24 cellular contexts compared by ENCODE assay signal in the genomic region with DNA sequence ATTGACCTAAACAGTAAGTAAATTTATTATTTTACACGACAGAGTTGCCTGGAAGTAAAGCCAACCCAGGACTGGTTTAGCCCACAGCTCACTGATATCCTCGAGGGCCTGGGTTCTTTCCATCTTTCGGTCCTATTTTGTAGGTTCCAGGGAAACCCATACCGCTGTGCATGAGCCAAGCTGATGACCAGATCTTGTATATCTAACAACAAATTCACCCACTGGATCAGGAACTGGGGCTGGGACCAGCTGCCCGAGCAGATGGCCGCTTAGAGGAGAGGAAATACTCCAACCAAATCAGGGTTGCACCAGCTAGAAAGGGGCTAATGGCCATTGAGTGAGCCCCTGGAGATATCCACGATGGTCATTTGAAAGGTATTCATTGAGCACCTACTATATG.
A peak's percentile ranks its signal among the peaks of the same experiment; 100 is the strongest.
DNase-seq lines count a peak whose midpoint lies in the region; ATAC-seq and TF ChIP-seq lines count a peak whose summit lies in the region.
"Had no signal": no experiment of that assay in that cellular context is flagged by ENCODE, and none has a peak within 500 bp of the region (broad histone marks: within the 10 kb centered on the region; RNA-seq: fewer than 3 reads in every experiment).

No MANE protein-coding gene starts in this region.

- DNase-seq in activated T-cell treated with anti-CD3 and anti-CD28 coated beads, Interleukin-2, amount 50 U/mL, for 24 hours = no peak
- no peak for DNase-seq in activated T-cell treated with anti-CD3 and anti-CD28 coated beads, Interleukin-2, amount 50 U/mL, for 4 hours
- DNase-seq in DMS 273 treated with DMSO at 0.1 percent for 48 hours (lab: John Stamatoyannopoulos, UW) (peak; percentile 6), coronary artery (ENCODE audit: low spot score) (no peak), left ventricle myocardium superior (no peak)
- DNase-seq in stimulated activated effector memory CD8-positive, alpha-beta T cell treated with anti-CD3 and anti-CD28 coated beads, Interleukin-12 subunit alpha, Interleukin-12 subunit beta, amount 100 ng/mL, for 72 hours (ENCODE audit: low spot score in 2 of 2) = no peak
- DNase-seq in activated effector memory CD4-positive, alpha-beta T cell treated with anti-CD3 and anti-CD28 coated beads, Interleukin-2, amount 50 U/mL, for 16 hours = no peak
- DNase-seq: ACHN; activated CD8-positive, alpha-beta memory T cell treated with anti-CD3 and anti-CD28 coated beads for 24 hours; activated T-cell treated with anti-CD3 and anti-CD28 coated beads, Interleukin-2, amount 50 U/mL, for 1 hour; brain microvascular endothelial cell; colonic mucosa; mesendoderm; NCI-H1092; NCI-H187 treated with DMSO at 0.1 percent for 48 hours; NCI-H774; SK-N-SH; WERI-Rb-1 had no signal

- ATAC-seq in activated T-cell treated with anti-CD3 and anti-CD28 coated beads, Interleukin-2, amount 50 U/mL, for 4 hours = no peak
- no peak for ATAC-seq in stimulated activated effector memory CD8-positive, alpha-beta T cell treated with anti-CD3 and anti-CD28 coated beads, Interleukin-12 subunit alpha, Interleukin-12 subunit beta, amount 100 ng/mL, for 72 hours
- no peak for ATAC-seq in left ventricle myocardium superior

- no peak overlapping the region for H3K27ac ChIP-seq in coronary artery
- H3K27ac ChIP-seq: BLaER1 treated with 17β-estradiol and CSF1 and Interleukin-3, amounts not matched to agents 10 nM and 100 nM; brain microvascular endothelial cell; colonic mucosa; foreskin keratinocyte; hepatocyte; thoracic aorta; WERI-Rb-1 had no signal

- peaks cover 87% of the 10 kb centered on the region for H3K4me1 Mint-ChIP-seq in activated T-cell treated with anti-CD3 and anti-CD28 coated beads, Interleukin-2, amount 50 U/mL, for 24 hours (ENCODE audit: low read depth)
- H3K4me1 Mint-ChIP-seq in activated T-cell treated with anti-CD3 and anti-CD28 coated beads, Interleukin-2, amount 50 U/mL, for 4 hours (ENCODE audit: low read depth) = peaks cover 72% of the 10 kb centered on the region
- H3K4me1 Mint-ChIP-seq in activated naive CD8-positive, alpha-beta T cell (ENCODE audit: low read depth) = peaks cover 90% of the 10 kb centered on the region
- H3K4me1 Mint-ChIP-seq in stimulated activated effector memory CD8-positive, alpha-beta T cell treated with anti-CD3 and anti-CD28 coated beads, Interleukin-12 subunit alpha, Interleukin-12 subunit beta, amount 100 ng/mL, for 72 hours = peaks cover 11% of the 10 kb centered on the region

- peaks cover 30% of the 10 kb centered on the region for H3K36me3 Mint-ChIP-seq in activated T-cell treated with anti-CD3 and anti-CD28 coated beads, Interleukin-2, amount 50 U/mL, for 24 hours (ENCODE audit: low read depth)
- H3K36me3 Mint-ChIP-seq in activated T-cell treated with anti-CD3 and anti-CD28 coated beads, Interleukin-2, amount 50 U/mL, for 4 hours (ENCODE audit: insufficient read depth) = peaks cover 9% of the 10 kb centered on the region
- peaks cover 5% of the 10 kb centered on the region for H3K36me3 Mint-ChIP-seq in activated naive CD8-positive, alpha-beta T cell
- no peaks in the 10 kb centered on the region for H3K36me3 Mint-ChIP-seq in stimulated activated effector memory CD8-positive, alpha-beta T cell treated with anti-CD3 and anti-CD28 coated beads, Interleukin-12 subunit alpha, Interleukin-12 subunit beta, amount 100 ng/mL, for 72 hours

- H3K27ac Mint-ChIP-seq in activated T-cell treated with anti-CD3 and anti-CD28 coated beads, Interleukin-2, amount 50 U/mL, for 24 hours = peak overlapping the region; percentile 89
- peak overlapping the region; percentile 97 for H3K27ac Mint-ChIP-seq in activated naive CD8-positive, alpha-beta T cell
- peak overlapping the region; percentile 77 for H3K27ac Mint-ChIP-seq in stimulated activated effector memory CD8-positive, alpha-beta T cell treated with anti-CD3 and anti-CD28 coated beads, Interleukin-12 subunit alpha, Interleukin-12 subunit beta, amount 100 ng/mL, for 72 hours

- peak overlapping the region; percentile 34 for H3K4me3 Mint-ChIP-seq in activated T-cell treated with anti-CD3 and anti-CD28 coated beads, Interleukin-2, amount 50 U/mL, for 24 hours
- H3K4me3 Mint-ChIP-seq in activated T-cell treated with anti-CD3 and anti-CD28 coated beads, Interleukin-2, amount 50 U/mL, for 4 hours = no peak overlapping the region
- peak overlapping the region; percentile 77 for H3K4me3 Mint-ChIP-seq in activated naive CD8-positive, alpha-beta T cell
- H3K4me3 Mint-ChIP-seq in stimulated activated effector memory CD8-positive, alpha-beta T cell treated with anti-CD3 and anti-CD28 coated beads, Interleukin-12 subunit alpha, Interleukin-12 subunit beta, amount 100 ng/mL, for 72 hours = no peak overlapping the region
- H3K4me3 Mint-ChIP-seq: effector memory CD8-positive, alpha-beta T cell had no signal

- H3K9me3 Mint-ChIP-seq in activated T-cell treated with anti-CD3 and anti-CD28 coated beads, Interleukin-2, amount 50 U/mL, for 24 hours = no peaks in the 10 kb centered on the region
- H3K9me3 Mint-ChIP-seq in activated T-cell treated with anti-CD3 and anti-CD28 coated beads, Interleukin-2, amount 50 U/mL, for 4 hours = no peaks in the 10 kb centered on the region
- H3K9me3 Mint-ChIP-seq in activated naive CD8-positive, alpha-beta T cell (ENCODE audit: low read depth) = no peaks in the 10 kb centered on the region
- H3K9me3 Mint-ChIP-seq in stimulated activated effector memory CD8-positive, alpha-beta T cell treated with anti-CD3 and anti-CD28 coated beads, Interleukin-12 subunit alpha, Interleukin-12 subunit beta, amount 100 ng/mL, for 72 hours = no peaks in the 10 kb centered on the region
- H3K9me3 Mint-ChIP-seq: effector memory CD8-positive, alpha-beta T cell had no signal

- intact Hi-C loops in left ventricle myocardium superior (cut with micrococcal nuclease) = no loop called here

- TF ChIP-seq CTCF in coronary artery (IDR thresholded peaks at IDR 0.05) = no peak

- no peaks in the 10 kb centered on the region for H3K27me3 Mint-ChIP-seq in activated T-cell treated with anti-CD3 and anti-CD28 coated beads, Interleukin-2, amount 50 U/mL, for 24 hours
- no peaks in the 10 kb centered on the region for H3K27me3 Mint-ChIP-seq in activated T-cell treated with anti-CD3 and anti-CD28 coated beads, Interleukin-2, amount 50 U/mL, for 4 hours (ENCODE audit: low read depth)
- H3K27me3 Mint-ChIP-seq in activated naive CD8-positive, alpha-beta T cell = no peaks in the 10 kb centered on the region
- H3K27me3 Mint-ChIP-seq: effector memory CD8-positive, alpha-beta T cell had no signal

- no peak overlapping the region for H3K4me3 ChIP-seq in coronary artery
- H3K4me3 ChIP-seq: BLaER1 treated with 17β-estradiol and CSF1 and Interleukin-3, amounts not matched to agents 10 nM and 100 nM; colonic mucosa; hepatocyte; thoracic aorta had no signal

Comparison
In these comparisons a context has a peak if more than half of its experiments do, and no peak if none do; other contexts are left out.
1. H3K4me3 Mint-ChIP-seq: peak in activated T-cell treated with anti-CD3 and anti-CD28 coated beads, Interleukin-2, amount 50 U/mL, for 24 hours (single experiment) and activated naive CD8-positive, alpha-beta T cell (single experiment); none in activated T-cell treated with anti-CD3 and anti-CD28 coated beads, Interleukin-2, amount 50 U/mL, for 4 hours (single experiment) and stimulated activated effector memory CD8-positive, alpha-beta T cell treated with anti-CD3 and anti-CD28 coated beads, Interleukin-12 subunit alpha, Interleukin-12 subunit beta, amount 100 ng/mL, for 72 hours (single experiment).
2. Peak in every context shown above with its lines, with median percentiles within 50 percentile points of each other: H3K27ac Mint-ChIP-seq.